1 cellular context compared by ENCODE assay signal in the genomic region with DNA sequence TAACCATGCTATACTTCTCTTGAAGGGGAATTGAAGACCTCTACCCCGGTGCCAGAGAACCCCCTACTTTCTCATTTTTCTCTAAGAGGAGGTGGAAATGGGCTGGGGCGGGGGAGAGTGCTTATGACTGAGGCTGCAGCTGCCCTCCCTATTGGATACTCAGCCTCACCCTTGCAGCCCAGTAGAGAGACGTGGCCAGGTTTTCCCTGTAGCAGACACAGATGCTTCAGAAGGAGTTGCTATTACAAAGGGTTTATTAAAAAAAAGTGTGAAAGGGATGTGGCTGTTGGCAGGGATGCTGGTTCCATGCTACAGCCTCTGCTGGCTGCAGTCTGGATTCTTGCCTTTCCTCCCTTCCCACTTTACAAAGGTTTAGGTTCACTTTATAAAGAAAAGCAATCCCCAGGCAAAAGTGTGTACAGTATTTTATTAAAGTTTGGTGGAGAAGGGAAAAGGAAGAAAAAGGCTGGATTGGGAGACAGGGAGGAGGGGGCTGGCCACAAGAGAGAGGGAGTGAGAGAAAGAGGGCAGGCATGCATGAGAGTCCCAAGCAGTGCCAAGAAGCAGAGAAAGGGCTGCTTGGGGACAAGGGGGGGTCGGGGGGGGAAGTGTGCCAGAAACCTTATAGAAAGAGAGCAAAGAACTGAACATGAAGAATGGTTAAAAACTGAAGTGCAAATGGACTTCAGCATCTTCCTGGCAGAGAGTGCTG.
TF ChIP-seq lines count a peak whose summit lies in the region.

No MANE protein-coding gene starts in this region.

TF ChIP-seq in A549, 52 proteins besides CTCF, POLR2A, EP300 and RAD21 (continued from another document):
- TF ChIP-seq ZNF302 (CRISPR knock-in tag; IDR thresholded peaks at IDR 0.05) (no peak), BHLHE40 (IDR thresholded peaks at IDR 0.05; ENCODE audit: low read depth, low read length) (no peak), EHMT2 (IDR thresholded peaks at IDR 0.05; ENCODE audit: low read depth) (no peak)
